Comparison of ENCODE assay signal across 21 cellular contexts in genomic region chr18:34598136-34598635, GRCh38.
DNase-seq lines count a peak whose midpoint lies in the region; ATAC-seq, FAIRE-seq and TF ChIP-seq lines count a peak whose summit lies in the region.
"Had no signal": no experiment of that assay in that cellular context is flagged by ENCODE, and none has a peak within 500 bp of the region (broad histone marks: within the 10 kb centered on the region; RNA-seq: fewer than 3 reads in every experiment).

No MANE protein-coding gene starts in this region.

- intact Hi-C loops in gastrocnemius medialis (cut with DNase I; ENCODE audit: low total_unique reads) (loop anchor here (5.0 kb wide), 1 partner anchor 479 kb away; no protein-coding TSS in a partner anchor), prostate gland (cut with DNase I) (loop anchor here (5.0 kb wide), 1 partner anchor 59 kb away; no protein-coding TSS in a partner anchor)

- H3K4me1 ChIP-seq in gastrocnemius medialis = peaks cover 34 to 37% of the 10 kb centered on the region in 2 donors
- no peaks in the 10 kb centered on the region for H3K4me1 ChIP-seq in prostate gland (replicated peaks)

- no peaks in the 10 kb centered on the region for H3K27me3 ChIP-seq in bronchial epithelial cell (ENCODE audit: control insufficient read depth, insufficient read depth, low read length)
- H3K27me3 ChIP-seq in gastrocnemius medialis = no peaks in the 10 kb centered on the region
- no peaks in the 10 kb centered on the region for H3K27me3 ChIP-seq in prostate gland (replicated peaks; ENCODE audit: insufficient read depth)

- no peaks in the 10 kb centered on the region for H3K9me3 ChIP-seq in gastrocnemius medialis
- no peaks in the 10 kb centered on the region for H3K9me3 ChIP-seq in prostate gland

- H3K27ac ChIP-seq in gastrocnemius medialis = peak overlapping the region; percentile 81 to 87 (median 86)
- H3K27ac ChIP-seq in prostate gland = no peak overlapping the region
- H3K27ac ChIP-seq: RWPE1 had no signal

- in situ Hi-C loops in gastrocnemius medialis (cut with MboI; ENCODE audit: low sequenced_read_pairs in 4 of 4) = loop anchor here in 2 of 4 donors (5.0 to 10.0 kb wide), 3 partner anchors 47 to 197 kb away; no protein-coding TSS in a partner anchor

- 95% methylated on average over 4 of the region's 4 CpGs for WGBS in prostate gland

- H3K4me3 ChIP-seq in bronchial epithelial cell (ENCODE audit: low read depth, low read length) = no peak overlapping the region
- no peak overlapping the region for H3K4me3 ChIP-seq in gastrocnemius medialis
- no peak overlapping the region for H3K4me3 ChIP-seq in prostate gland

- no peak for ATAC-seq in gastrocnemius medialis
- ATAC-seq: HepG2 had no signal

- FAIRE-seq in bronchial epithelial cell (lab: Jason Lieb, UNC) = no peak
- FAIRE-seq: GM12892, GM18507, HepG2 had no signal

- H3K36me3 ChIP-seq in bronchial epithelial cell (ENCODE audit: control insufficient read depth, insufficient read depth, low read length) = no peaks in the 10 kb centered on the region
- no peaks in the 10 kb centered on the region for H3K36me3 ChIP-seq in gastrocnemius medialis
- H3K36me3 ChIP-seq in prostate gland = no peaks in the 10 kb centered on the region

- TF ChIP-seq POLR2A in gastrocnemius medialis (IDR thresholded peaks at IDR 0.05) (no peak), prostate gland (IDR thresholded peaks at IDR 0.05) (no peak)

- DNase-seq in LHCN-M2 (ENCODE audit: low read depth) (peak; percentile 14), bronchial epithelial cell (ENCODE audit: low read depth) (peak; percentile 3), fibroblast of peridontal ligament (ENCODE audit: extremely low read depth) (peak; percentile 47), gastrocnemius medialis (no peak), prostate gland (ENCODE audit: low spot score) (no peak), Kasumi-1 (lab: John Stamatoyannopoulos, UW) (no peak), NCI-H446 (lab: John Stamatoyannopoulos, UW) (no peak), middle frontal gyrus (ENCODE audit: extremely low spot score, low spot score) (no peak)
- DNase-seq: C1 segment of cervical spinal cord, DMS79, HFFc6, KG1, NCI-H1417, NCI-H187 treated with DMSO at 0.1 percent for 48 hours, NCI-H2227 treated with DMSO at 0.1 percent for 48 hours, NCI-H524, NCI-H82 had no signal

- TF ChIP-seq CTCF in bronchial epithelial cell (IDR thresholded peaks at IDR 0.05; ENCODE audit: insufficient read depth, low read length, severe bottlenecking) (no peak), gastrocnemius medialis (IDR thresholded peaks at IDR 0.05 in 4 of 5, conservative IDR thresholded peaks at IDR 0.05 in 1 of 5) (no peak), prostate gland (IDR thresholded peaks at IDR 0.05) (no peak)

Comparison
In these comparisons a context has a peak if more than half of its experiments do, and no peak if none do; other contexts are left out.
1. DNase-seq: peak in LHCN-M2 (single experiment), bronchial epithelial cell (single experiment) and fibroblast of peridontal ligament (single experiment); none in gastrocnemius medialis (0 of 2), prostate gland (single experiment), Kasumi-1 (0 of 2), NCI-H446 (0 of 2) and middle frontal gyrus (single experiment).
2. H3K27ac ChIP-seq: peak in gastrocnemius medialis (4 of 4); none in prostate gland (0 of 2).